In the genomic region with DNA sequence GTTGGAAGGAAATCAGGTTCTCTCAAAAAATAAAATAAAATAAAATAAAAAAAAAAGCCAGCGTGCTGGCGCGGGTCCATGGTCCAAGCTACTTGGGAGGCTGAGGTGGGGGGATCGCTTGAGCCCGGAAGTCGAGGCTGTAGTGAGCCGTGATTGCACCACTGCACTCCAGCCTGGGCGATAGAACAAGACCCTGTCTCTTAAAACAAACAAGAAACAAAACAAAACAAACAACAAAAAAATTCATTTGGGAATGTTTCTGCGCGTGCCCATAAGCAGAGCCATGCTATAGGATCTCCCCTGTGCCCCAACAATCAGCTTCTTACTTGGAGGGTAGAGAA, we compare ENCODE assay signal across 7 cellular contexts. TPM values are rescaled to one million over a fixed set of nuclear protein-coding genes. Genes with fewer than 3 reads are reported as not detected.
DNase-seq lines count a peak whose midpoint lies in the region; ATAC-seq lines count a peak whose summit lies in the region.

No MANE protein-coding gene starts in this region.

- peaks cover 26% of the 10 kb centered on the region for H3K27me3 ChIP-seq in HUES48 (ENCODE audit: control insufficient read depth, insufficient read depth, low read length)
- H3K27me3 ChIP-seq in iPS-18a (ENCODE audit: control insufficient read depth, insufficient read depth, low read length), result peaks cover 39% of the 10 kb centered on the region

- ATAC-seq in GM18511 (IDR thresholded peaks at IDR 0.05; ENCODE audit: unreplicated experiment), result no peak

- no peaks in the 10 kb centered on the region for H3K9me3 Mint-ChIP-seq in activated T-helper 1 cell treated with anti-CD3 and anti-CD28 coated beads, Interleukin-12 subunit alpha, Interleukin-12 subunit beta, Interleukin-2, Interleukin-4 antibody, amounts not matched to agents 30 ng/mL and 10 ng/mL and 1 ng/mL, durations not matched to agents 14 hours and 24 hours and 36 hours
- H3K9me3 Mint-ChIP-seq in stimulated activated naive CD8-positive, alpha-beta T cell treated with anti-CD3 and anti-CD28 coated beads, Interleukin-15, Interleukin-2, amounts not matched to agents 100 ng/mL and 50 ng/mL, for 24 hours, result no peaks in the 10 kb centered on the region

- H3K36me3 ChIP-seq in HUES48 (ENCODE audit: control insufficient read depth, insufficient read depth, low read length), result no peaks in the 10 kb centered on the region
- H3K36me3 ChIP-seq in iPS-18a (ENCODE audit: control insufficient read depth, low read depth, low read length), result no peaks in the 10 kb centered on the region

- intact Hi-C loops in activated T-helper 1 cell treated with anti-CD3 and anti-CD28 coated beads, Interleukin-12 subunit alpha, Interleukin-12 subunit beta, Interleukin-2, Interleukin-4 antibody, amounts not matched to agents 30 ng/mL and 10 ng/mL and 1 ng/mL, durations not matched to agents 14 hours and 24 hours and 36 hours (cut with micrococcal nuclease), result loop anchor here (1.0 kb wide), 2 partner anchors 16 to 43 kb away; no protein-coding TSS in a partner anchor

- H3K4me1 ChIP-seq in HUES48 (ENCODE audit: control insufficient read depth, insufficient read depth, low read length) (no peaks in the 10 kb centered on the region), iPS-18a (ENCODE audit: control insufficient read depth, low read depth, low read length) (no peaks in the 10 kb centered on the region)

- H3K4me3 ChIP-seq in HUES48 (ENCODE audit: low read depth, low read length) (peak overlapping the region; percentile 63), iPS-18a (ENCODE audit: low read length) (peak overlapping the region; percentile 74)

- peak overlapping the region; percentile 87 for H3K4me3 Mint-ChIP-seq in activated T-helper 1 cell treated with anti-CD3 and anti-CD28 coated beads, Interleukin-12 subunit alpha, Interleukin-12 subunit beta, Interleukin-2, Interleukin-4 antibody, amounts not matched to agents 30 ng/mL and 10 ng/mL and 1 ng/mL, durations not matched to agents 14 hours and 24 hours and 36 hours
- peak overlapping the region; percentile 95 for H3K4me3 Mint-ChIP-seq in stimulated activated naive CD8-positive, alpha-beta T cell treated with anti-CD3 and anti-CD28 coated beads, Interleukin-15, Interleukin-2, amounts not matched to agents 100 ng/mL and 50 ng/mL, for 24 hours

- no peak overlapping the region for H3K27ac ChIP-seq in HUES48 (ENCODE audit: low read depth, low read length)
- H3K27ac ChIP-seq in iPS-18a (ENCODE audit: low read length), result no peak overlapping the region

- H3K27me3 Mint-ChIP-seq in activated T-helper 1 cell treated with anti-CD3 and anti-CD28 coated beads, Interleukin-12 subunit alpha, Interleukin-12 subunit beta, Interleukin-2, Interleukin-4 antibody, amounts not matched to agents 30 ng/mL and 10 ng/mL and 1 ng/mL, durations not matched to agents 14 hours and 24 hours and 36 hours (ENCODE audit: insufficient read depth), result peaks cover 41% of the 10 kb centered on the region
- peaks cover 3% of the 10 kb centered on the region for H3K27me3 Mint-ChIP-seq in stimulated activated naive CD8-positive, alpha-beta T cell treated with anti-CD3 and anti-CD28 coated beads, Interleukin-15, Interleukin-2, amounts not matched to agents 100 ng/mL and 50 ng/mL, for 24 hours

- no peaks in the 10 kb centered on the region for H3K36me3 Mint-ChIP-seq in activated T-helper 1 cell treated with anti-CD3 and anti-CD28 coated beads, Interleukin-12 subunit alpha, Interleukin-12 subunit beta, Interleukin-2, Interleukin-4 antibody, amounts not matched to agents 30 ng/mL and 10 ng/mL and 1 ng/mL, durations not matched to agents 14 hours and 24 hours and 36 hours (ENCODE audit: low read depth)
- peaks cover 4% of the 10 kb centered on the region for H3K36me3 Mint-ChIP-seq in stimulated activated naive CD8-positive, alpha-beta T cell treated with anti-CD3 and anti-CD28 coated beads, Interleukin-15, Interleukin-2, amounts not matched to agents 100 ng/mL and 50 ng/mL, for 24 hours (ENCODE audit: low read depth)

- DNase-seq in activated T-helper 1 cell treated with anti-CD3 and anti-CD28 coated beads, Interleukin-12 subunit alpha, Interleukin-12 subunit beta, Interleukin-2, Interleukin-4 antibody, amounts not matched to agents 30 ng/mL and 10 ng/mL and 1 ng/mL, durations not matched to agents 14 hours and 24 hours and 36 hours (ENCODE audit: low spot score), result no peak
- DNase-seq in HuH-7.5 (ENCODE audit: low spot score), result no peak
- no peak for DNase-seq in stimulated activated CD4-positive, alpha-beta T cell treated with anti-CD3 and anti-CD28 coated beads, Interleukin-2, amount 100 ng/mL, for 24 hours

- H3K27ac Mint-ChIP-seq in activated T-helper 1 cell treated with anti-CD3 and anti-CD28 coated beads, Interleukin-12 subunit alpha, Interleukin-12 subunit beta, Interleukin-2, Interleukin-4 antibody, amounts not matched to agents 30 ng/mL and 10 ng/mL and 1 ng/mL, durations not matched to agents 14 hours and 24 hours and 36 hours, result peak overlapping the region; percentile 79
- peak overlapping the region; percentile 90 for H3K27ac Mint-ChIP-seq in stimulated activated naive CD8-positive, alpha-beta T cell treated with anti-CD3 and anti-CD28 coated beads, Interleukin-15, Interleukin-2, amounts not matched to agents 100 ng/mL and 50 ng/mL, for 24 hours

- H3K9ac ChIP-seq in HUES48 (ENCODE audit: low read depth, low read length) (no peak overlapping the region), iPS-18a (ENCODE audit: low read length) (no peak overlapping the region)

- H3K4me1 Mint-ChIP-seq in activated T-helper 1 cell treated with anti-CD3 and anti-CD28 coated beads, Interleukin-12 subunit alpha, Interleukin-12 subunit beta, Interleukin-2, Interleukin-4 antibody, amounts not matched to agents 30 ng/mL and 10 ng/mL and 1 ng/mL, durations not matched to agents 14 hours and 24 hours and 36 hours (ENCODE audit: low read depth), result peaks cover 27% of the 10 kb centered on the region
- peaks cover 65% of the 10 kb centered on the region for H3K4me1 Mint-ChIP-seq in stimulated activated naive CD8-positive, alpha-beta T cell treated with anti-CD3 and anti-CD28 coated beads, Interleukin-15, Interleukin-2, amounts not matched to agents 100 ng/mL and 50 ng/mL, for 24 hours (ENCODE audit: low read depth)

- H3K9me3 ChIP-seq in HUES48 (ENCODE audit: control insufficient read depth, insufficient read depth, low read length), result no peaks in the 10 kb centered on the region
- no peaks in the 10 kb centered on the region for H3K9me3 ChIP-seq in iPS-18a (ENCODE audit: control insufficient read depth, low read depth, low read length)

RNA-seq across cellular contexts. Expression of gene CD8A, which starts 16.4 kb away (rescaled TPM):
- total RNA-seq in activated T-helper 1 cell treated with anti-CD3 and anti-CD28 coated beads, Interleukin-12 subunit alpha, Interleukin-12 subunit beta, Interleukin-2, Interleukin-4 antibody, amounts not matched to agents 30 ng/mL and 10 ng/mL and 1 ng/mL, durations not matched to agents 14 hours and 24 hours and 36 hours, result 2.2 and 2.4 TPM in 2 replicates

RNA-seq across cellular contexts. Expression of gene CD8B, which starts 54.6 kb away (rescaled TPM):
- 0.86 and 1.5 TPM in 2 replicates for total RNA-seq in activated T-helper 1 cell treated with anti-CD3 and anti-CD28 coated beads, Interleukin-12 subunit alpha, Interleukin-12 subunit beta, Interleukin-2, Interleukin-4 antibody, amounts not matched to agents 30 ng/mL and 10 ng/mL and 1 ng/mL, durations not matched to agents 14 hours and 24 hours and 36 hours
